28 cellular contexts compared by ENCODE assay signal in the genomic region with DNA sequence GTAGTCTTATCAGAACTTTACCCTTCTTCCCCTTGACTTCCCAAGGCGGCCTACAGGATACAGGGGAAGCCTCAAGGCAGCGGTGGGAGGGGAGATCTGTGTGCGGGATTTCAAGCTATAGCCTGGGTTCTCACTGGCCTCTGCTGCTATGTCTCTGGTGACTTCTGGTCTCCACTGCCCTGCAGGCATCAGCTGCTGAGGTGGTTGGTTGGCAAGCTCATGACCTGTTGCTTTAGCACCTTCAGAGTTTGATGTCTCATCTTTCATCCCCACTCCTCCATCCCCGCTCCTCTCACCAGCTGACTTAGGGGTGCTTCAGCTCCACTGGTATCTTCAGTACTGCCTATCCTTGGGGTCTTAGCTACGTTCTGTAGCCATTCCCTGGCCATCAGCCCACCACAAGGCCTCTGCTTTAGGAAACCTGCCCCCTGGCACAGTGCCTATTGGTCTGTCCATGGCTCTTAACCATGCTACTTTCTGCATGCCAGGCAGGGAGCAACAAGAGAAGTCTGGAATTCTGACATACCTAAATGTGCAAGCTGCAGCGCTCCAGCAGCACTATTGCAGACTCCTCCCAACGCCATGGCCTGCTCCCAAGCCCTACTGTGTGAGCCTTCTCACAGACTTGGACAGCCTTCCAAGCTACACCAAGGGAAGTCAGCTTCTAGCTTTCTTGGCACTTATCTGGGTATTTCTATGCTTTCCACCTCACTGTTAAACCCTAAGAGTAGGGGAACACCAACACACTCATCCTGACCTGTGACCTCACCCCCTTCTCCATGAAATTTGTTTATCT. TPM values are rescaled to one million over a fixed set of nuclear protein-coding genes. Genes with fewer than 3 reads are reported as not detected.
A peak's percentile ranks its signal among the peaks of the same experiment; 100 is the strongest.
DNase-seq lines count a peak whose midpoint lies in the region; ATAC-seq, FAIRE-seq and TF ChIP-seq lines count a peak whose summit lies in the region.
"Had no signal": no experiment of that assay in that cellular context is flagged by ENCODE, and none has a peak within 500 bp of the region (broad histone marks: within the 10 kb centered on the region; RNA-seq: fewer than 3 reads in every experiment).

No MANE protein-coding gene starts in this region.

- H3K4me3 ChIP-seq in breast epithelium (no peak overlapping the region), K562 (no peak overlapping the region), trophoblast cell (ENCODE audit: low read depth, low read length) (no peak overlapping the region)
- no peak overlapping the region for H3K4me3 ChIP-seq in naive thymus-derived CD4-positive, alpha-beta T cell (ENCODE audit: low read length)
- H3K4me3 ChIP-seq: A549, HAP-1, psoas muscle, tibial artery had no signal

- H3K27ac ChIP-seq in breast epithelium (no peak overlapping the region), K562 (ENCODE audit: extremely low read depth, low read depth, low read length) (no peak overlapping the region), trophoblast cell (ENCODE audit: low read depth, low read length) (no peak overlapping the region)
- H3K27ac ChIP-seq in naive thymus-derived CD4-positive, alpha-beta T cell (ENCODE audit: low read depth, low read length), result no peak overlapping the region
- H3K27ac ChIP-seq: A549, psoas muscle, tibial artery, VCaP had no signal

- in situ Hi-C loops in K562 (cut with MboI), result no loop called here

- no peak overlapping the region for H4K12ac ChIP-seq in trophoblast cell (ENCODE audit: low read depth, low read length)

- no peak for ATAC-seq in K562
- ATAC-seq in naive thymus-derived CD4-positive, alpha-beta T cell, result no peak
- ATAC-seq: A549; effector memory CD8-positive, alpha-beta T cell; left colon; psoas muscle had no signal

- H3K4me2 ChIP-seq in K562 (ENCODE audit: insufficient read depth, low read length) (no peak overlapping the region), trophoblast cell (ENCODE audit: low read length) (no peak overlapping the region)
- H3K4me2 ChIP-seq: A549 had no signal

- H3K36me3 ChIP-seq in breast epithelium, result no peaks in the 10 kb centered on the region
- no peaks in the 10 kb centered on the region for H3K36me3 ChIP-seq in K562 (ENCODE audit: control insufficient read depth, insufficient read depth, low read length)
- no peaks in the 10 kb centered on the region for H3K36me3 ChIP-seq in trophoblast cell (ENCODE audit: control insufficient read depth in 1 of 2, insufficient read depth in 2 of 2, low read length in 2 of 2)
- no peaks in the 10 kb centered on the region for H3K36me3 ChIP-seq in naive thymus-derived CD4-positive, alpha-beta T cell (ENCODE audit: control insufficient read depth in 2 of 3, insufficient read depth in 3 of 3, low read length in 3 of 3)
- H3K36me3 ChIP-seq: tibial artery had no signal

- H3K14ac ChIP-seq in trophoblast cell (ENCODE audit: low read length), result no peak overlapping the region

- intact Hi-C loops in MCF 10A (cut with micrococcal nuclease), result loop anchor here (5.0 kb wide), 1 partner anchor 193 kb away; no protein-coding TSS in a partner anchor
- intact Hi-C loops in breast epithelium (cut with DNase I; ENCODE audit: low total_unique reads), result no loop called here
- intact Hi-C loops in K562 (cut with micrococcal nuclease), result no loop called here
- intact Hi-C loops in naive thymus-derived CD4-positive, alpha-beta T cell (cut with micrococcal nuclease), result loop anchor here (5.0 kb wide), 4 partner anchors 178 to 898 kb away; a partner anchor contains a TSS

- no peak overlapping the region for H3K4me3 Mint-ChIP-seq in MCF 10A (ENCODE audit: unreplicated experiment)
- H3K4me3 Mint-ChIP-seq in naive thymus-derived CD4-positive, alpha-beta T cell, result peak overlapping the region in 5 of 10 donors; percentile 12 to 42 (median 29)
- H3K4me3 Mint-ChIP-seq: activated CD4-positive, alpha-beta T cell treated with anti-CD3 and anti-CD28 coated beads, Interleukin-2, amount 10 ng/mL, durations not matched to agents 7 days and 5 days; activated naive CD8-positive, alpha-beta T cell treated with anti-CD3 and anti-CD28 coated beads, Interleukin-2, amount 10 ng/mL, durations not matched to agents 7 days and 5 days had no signal

- no peak overlapping the region for H2BK5ac ChIP-seq in trophoblast cell (ENCODE audit: low read depth, low read length, poor library complexity)

- no TSS peak for BruUV-seq in MCF 10A (replicated peaks; lab: Mats Ljungman, UMichigan)
- no TSS peak for BruUV-seq in K562 (replicated peaks; lab: Mats Ljungman, UMichigan)

- H3K79me2 ChIP-seq in K562 (ENCODE audit: control insufficient read depth, insufficient read depth, low read length) (peaks cover 33% of the 10 kb centered on the region), trophoblast cell (ENCODE audit: control insufficient read depth, insufficient read depth, low read length, poor library complexity) (peaks cover 11% of the 10 kb centered on the region)

- H2AK5ac ChIP-seq in trophoblast cell (ENCODE audit: low read length), result no peak overlapping the region

- H2BK12ac ChIP-seq in trophoblast cell (ENCODE audit: low read length), result no peak overlapping the region

- H3K9ac ChIP-seq in K562 (ENCODE audit: insufficient read depth in 1 of 2, low read depth in 2 of 2, low read length in 2 of 2) (no peak overlapping the region), trophoblast cell (ENCODE audit: low read length) (no peak overlapping the region)

- TF ChIP-seq POLR2A in breast epithelium (IDR thresholded peaks at IDR 0.05) (no peak), K562 (conservative IDR thresholded peaks at IDR 0.05) (no peak)

- peaks cover 5% of the 10 kb centered on the region for H3K36me3 Mint-ChIP-seq in MCF 10A (ENCODE audit: insufficient read depth, unreplicated experiment)
- H3K36me3 Mint-ChIP-seq in naive thymus-derived CD4-positive, alpha-beta T cell, result peaks cover 0 to 9% (median 0%) of the 10 kb centered on the region in 5 donors

- no peaks in the 10 kb centered on the region for H3K27me3 Mint-ChIP-seq in MCF 10A (ENCODE audit: insufficient read depth, unreplicated experiment)
- H3K27me3 Mint-ChIP-seq in naive thymus-derived CD4-positive, alpha-beta T cell, result no peaks in the 10 kb centered on the region
- H3K27me3 Mint-ChIP-seq: activated CD4-positive, alpha-beta T cell treated with anti-CD3 and anti-CD28 coated beads, Interleukin-2, amount 10 ng/mL, durations not matched to agents 7 days and 5 days; activated naive CD8-positive, alpha-beta T cell treated with anti-CD3 and anti-CD28 coated beads, Interleukin-2, amount 10 ng/mL, durations not matched to agents 7 days and 5 days; CD4-positive, alpha-beta memory T cell; effector memory CD8-positive, alpha-beta T cell had no signal

- H3K9me3 Mint-ChIP-seq in MCF 10A (ENCODE audit: unreplicated experiment), result no peaks in the 10 kb centered on the region
- H3K9me3 Mint-ChIP-seq in naive thymus-derived CD4-positive, alpha-beta T cell, result no peaks in the 10 kb centered on the region
- H3K9me3 Mint-ChIP-seq: activated CD4-positive, alpha-beta T cell treated with anti-CD3 and anti-CD28 coated beads, Interleukin-2, amount 10 ng/mL, durations not matched to agents 7 days and 5 days; activated naive CD8-positive, alpha-beta T cell treated with anti-CD3 and anti-CD28 coated beads, Interleukin-2, amount 10 ng/mL, durations not matched to agents 7 days and 5 days; CD4-positive, alpha-beta memory T cell; effector memory CD8-positive, alpha-beta T cell had no signal

- no peak overlapping the region for H3K23ac ChIP-seq in trophoblast cell (ENCODE audit: low read length)

- H4K91ac ChIP-seq in trophoblast cell (ENCODE audit: low read depth, low read length), result no peak overlapping the region

- no peak overlapping the region for H4K8ac ChIP-seq in trophoblast cell (ENCODE audit: low read depth, low read length)

- TF ChIP-seq RAD21 in Ishikawa (IDR thresholded peaks at IDR 0.05; ENCODE audit: low read depth), result no peak
- no peak for TF ChIP-seq RAD21 in K562 (CRISPR knock-in tag; conservative IDR thresholded peaks at IDR 0.05 in 1 of 2, IDR thresholded peaks at IDR 0.05 in 1 of 2)

- H3K9me3 ChIP-seq in breast epithelium (no peaks in the 10 kb centered on the region), K562 (replicated peaks; ENCODE audit: control insufficient read depth, insufficient read depth, low read depth, low read length) (no peaks in the 10 kb centered on the region), trophoblast cell (ENCODE audit: insufficient read depth, low read depth, low read length) (no peaks in the 10 kb centered on the region)
- no peaks in the 10 kb centered on the region for H3K9me3 ChIP-seq in naive thymus-derived CD4-positive, alpha-beta T cell (ENCODE audit: control insufficient read depth in 2 of 3, low read length in 3 of 3)
- H3K9me3 ChIP-seq: A549, HAP-1, psoas muscle, tibial artery had no signal

- H3K4me1 Mint-ChIP-seq in MCF 10A (ENCODE audit: insufficient read depth, unreplicated experiment), result peaks cover 21% of the 10 kb centered on the region
- H3K4me1 Mint-ChIP-seq in naive thymus-derived CD4-positive, alpha-beta T cell, result peaks cover 24 to 34% (median 31%) of the 10 kb centered on the region in 7 donors

- TF ChIP-seq EP300 in Ishikawa (IDR thresholded peaks at IDR 0.05; ENCODE audit: borderline replicate concordance) (no peak), K562 (IDR thresholded peaks at IDR 0.05; ENCODE audit: low read length) (no peak)

- no peak overlapping the region for H3K27ac Mint-ChIP-seq in MCF 10A (ENCODE audit: low read depth, unreplicated experiment)
- H3K27ac Mint-ChIP-seq in naive thymus-derived CD4-positive, alpha-beta T cell, result peak overlapping the region in 3 of 9 donors; percentile 7 to 62 (median 17)
- H3K27ac Mint-ChIP-seq: activated naive CD8-positive, alpha-beta T cell treated with anti-CD3 and anti-CD28 coated beads, Interleukin-2, amount 10 ng/mL, durations not matched to agents 7 days and 5 days had no signal

- no peak overlapping the region for H2BK120ac ChIP-seq in trophoblast cell (ENCODE audit: insufficient read depth, low read length, poor library complexity)

- TF ChIP-seq CTCF in MCF 10A (IDR thresholded peaks at IDR 0.05; ENCODE audit: unreplicated experiment), result no peak
- TF ChIP-seq CTCF in breast epithelium (IDR thresholded peaks at IDR 0.05), result no peak
- no peak for TF ChIP-seq CTCF in K562 (IDR thresholded peaks at IDR 0.05 in 2 of 3, conservative IDR thresholded peaks at IDR 0.05 in 1 of 3; ENCODE audit: insufficient read depth in 2 of 3, low read depth in 1 of 3, low read length in 3 of 3)

- CTCF ChIA-PET in MCF 10A (lab: Yijun Ruan, JAX) (no interaction called here), K562 (lab: Yijun Ruan, JAX; ENCODE audit: low intra/inter-chr PET ratio) (no interaction called here)
- CTCF ChIA-PET in naive thymus-derived CD4-positive, alpha-beta T cell (lab: Charles Lee), result interaction anchor here (0.7 to 1.3 kb wide), 2 partner anchors 8 to 724 kb away, joined by 3 to 5 read pairs; no protein-coding TSS in a partner anchor

- peaks cover 5% of the 10 kb centered on the region for H4K20me1 ChIP-seq in K562 (replicated peaks; ENCODE audit: control insufficient read depth, insufficient read depth, low read length)

- H3K4ac ChIP-seq in trophoblast cell (ENCODE audit: low read depth, low read length), result no peak overlapping the region

- no peaks in the 10 kb centered on the region for H3K27me3 ChIP-seq in breast epithelium
- H3K27me3 ChIP-seq in K562 (ENCODE audit: control insufficient read depth in 2 of 2, insufficient read depth in 2 of 2, low read length in 2 of 2), result no peaks in the 10 kb centered on the region
- H3K27me3 ChIP-seq in trophoblast cell (ENCODE audit: insufficient read depth, low read length), result no peaks in the 10 kb centered on the region
- no peaks in the 10 kb centered on the region for H3K27me3 ChIP-seq in naive thymus-derived CD4-positive, alpha-beta T cell (ENCODE audit: control insufficient read depth in 2 of 2, insufficient read depth in 2 of 2, low read length in 2 of 2)
- H3K27me3 ChIP-seq: tibial artery had no signal

- H3K9me1 ChIP-seq in K562 (ENCODE audit: control insufficient read depth, insufficient read depth, low read length), result no peaks in the 10 kb centered on the region

- FAIRE-seq in K562 (lab: Jason Lieb, UNC) (no peak), RCC 7860 (lab: Jason Lieb, UNC) (no peak)
- FAIRE-seq: A549, astrocyte had no signal

- H3K4me1 ChIP-seq in breast epithelium (no peaks in the 10 kb centered on the region), K562 (replicated peaks in 1 of 2; ENCODE audit: control insufficient read depth in 2 of 2, insufficient read depth in 2 of 2, low read length in 2 of 2) (peaks cover 5 to 17% of the 10 kb centered on the region in 2 experiments; a peak in 3 of 5 replicates), trophoblast cell (ENCODE audit: control insufficient read depth in 1 of 2, insufficient read depth in 2 of 2, low read length in 2 of 2) (peaks cover 7% of the 10 kb centered on the region in 2 experiments)
- peaks cover 9 to 18% of the 10 kb centered on the region in 2 donors for H3K4me1 ChIP-seq in naive thymus-derived CD4-positive, alpha-beta T cell (ENCODE audit: control insufficient read depth in 2 of 2, insufficient read depth in 2 of 2, low read length in 2 of 2)

- H3K18ac ChIP-seq in trophoblast cell (ENCODE audit: low read length), result no peak overlapping the region

- POLR2A ChIA-PET in MCF 10A (lab: Yijun Ruan, JAX), result interaction anchor here (0.6 to 8.0 kb wide), 5 partner anchors 8 to 758 kb away, joined by 3 to 98 read pairs (median 3); a partner anchor contains a TSS
- POLR2A ChIA-PET in K562 (lab: Yijun Ruan, JAX), result interaction anchor here (0.6 to 0.8 kb wide), 3 partner anchors 12 to 115 kb away, joined by 3 to 5 read pairs (median 3); no protein-coding TSS in a partner anchor
- POLR2A ChIA-PET in naive thymus-derived CD4-positive, alpha-beta T cell (lab: Charles Lee), result interaction anchor here (1.1 to 3.9 kb wide), 4 partner anchors 8 to 71 kb away, joined by 4 to 41 read pairs (median 4); a partner anchor contains a TSS

- peaks cover 10% of the 10 kb centered on the region for H3K79me1 ChIP-seq in trophoblast cell (ENCODE audit: low read length)

- H2AFZ ChIP-seq in K562 (ENCODE audit: low read depth, low read length) (peak overlapping the region; percentile 54; the same call in 1 of the 2 replicates), trophoblast cell (ENCODE audit: insufficient read depth, low read length, poor library complexity) (no peak overlapping the region)

- WGBS in K562 (ENCODE audit: insufficient coverage, low coverage, missing lambda C conversion rate), result 71% methylated on average over 7 of the region's 7 CpGs
- WGBS in trophoblast cell (ENCODE audit: extremely low coverage, insufficient coverage, insufficient read length), result no CpG with 5 or more reads among the region's 7 CpGs

- DNase-seq in MCF 10A (ENCODE audit: unreplicated experiment) (peak; percentile 8), breast epithelium (ENCODE audit: low spot score in 2 of 2) (no peak), K562 (ENCODE audit: extremely low read depth in 1 of 4, low spot score in 3 of 4) (peak in 1 of 4 experiments; percentile 8), trophoblast cell (peak; percentile 17 to 37), RCC 7860 (ENCODE audit: low spot score) (no peak), middle frontal gyrus (ENCODE audit: extremely low spot score, low spot score) (no peak)
- no peak for DNase-seq in naive thymus-derived CD4-positive, alpha-beta T cell
- DNase-seq: activated CD4-positive, alpha-beta T cell treated with anti-CD3 and anti-CD28 coated beads, Interleukin-2, amount 10 ng/mL, durations not matched to agents 7 days and 5 days; activated gamma-delta T cell treated with Interleukin-2 at 50 U/mL for 16 hours; activated naive CD8-positive, alpha-beta T cell treated with anti-CD3 and anti-CD28 coated beads, Interleukin-2, amount 10 ng/mL, durations not matched to agents 7 days and 5 days; CD4-positive, alpha-beta memory T cell; effector memory CD8-positive, alpha-beta T cell; EL; hippocampal formation; left colon; mammary epithelial cell; NCI-H1092; NCI-H187 treated with DMSO at 0.1 percent for 48 hours; NCI-H526; psoas muscle; SHP77 treated with DMSO at 0.1 percent for 48 hours; stimulated activated CD4-positive, alpha-beta T cell treated with anti-CD3 and anti-CD28 coated beads, Interleukin-4, amount 100 ng/mL, for 1 hour; tibial artery had no signal

RNA-seq across cellular contexts. Expression of a gene that starts 1.8 kb away (rescaled TPM):
- total RNA-seq in MCF 10A (2022) (24.7 and 29.4 TPM in 2 replicates), breast epithelium (10 to 100 TPM; 11.5 to 32.8 (median 26.6) TPM), K562 (2014; rRNA removed) (18.4 and 18.8 TPM in 2 replicates), K562 (2014; rRNA removed; fragmentation: Illumina TruSeq; extraction: Trizol) (21.3 and 22.0 TPM in 2 replicates), K562 (2015; rRNA removed; fragmentation: Illumina TruSeq; extraction: Trizol) (20.3 and 22.6 TPM in 2 replicates), K562 (2021) (18.6 and 19.0 TPM in 2 replicates)
- total RNA-seq in K562 (2011; cell fraction: chromatin; rRNA removed; ENCODE audit: low replicate concordance), result 101 and 141 TPM in 2 replicates
- total RNA-seq in K562 (2011; cell fraction: nucleolus; rRNA removed), result 48.4 and 57.5 TPM in 2 replicates
- 86.7 and 121 TPM in 2 replicates for total RNA-seq in K562 (2011; cell fraction: nucleoplasm; rRNA removed)
- polyA plus RNA-seq in K562 (2011; rRNA removed) (35.2 and 36.6 TPM in 2 replicates), K562 (2014; fragmentation: Illumina TruSeq; extraction: Trizol) (25.8 and 27.1 TPM in 2 replicates), K562 (2014; fragmentation: Nextera tagmentation; extraction: Ambion mirVana) (1 to 10 TPM; 1.8 to 2.1 TPM), K562 (2014; rRNA removed) (14.7 and 16.7 TPM in 2 replicates)
- polyA plus RNA-seq in K562 (2011; cell fraction: cytosol; rRNA removed), result 28.8 TPM in 2 replicates
- 47.1 and 52.7 TPM in 2 replicates for polyA plus RNA-seq in K562 (2011; cell fraction: nucleus; rRNA removed)
- 14.2 and 17.2 TPM in 2 replicates for polyA plus RNA-seq in K562 (2012)
- polyA minus RNA-seq in K562 (2011; rRNA and poly(A)+ RNA removed), result 41.0 and 45.9 TPM in 2 replicates
- polyA minus RNA-seq in K562 (2011; cell fraction: cytosol; rRNA and poly(A)+ RNA removed), result 22.4 and 27.1 TPM in 2 replicates
- 26.7 and 44.9 TPM in 2 replicates for polyA minus RNA-seq in K562 (2011; cell fraction: nucleus; rRNA and poly(A)+ RNA removed)
- 16.8 and 18.4 TPM in 2 replicates for polyA plus RNA-seq in trophoblast cell (2013)
- 10 to 100 TPM; 20.6 to 61.4 (median 21.9) TPM for total RNA-seq in naive thymus-derived CD4-positive, alpha-beta T cell
- polyA plus RNA-seq in naive thymus-derived CD4-positive, alpha-beta T cell, result 1 to 10 TPM; 5.5 to 7.7 TPM

Comparison
In these comparisons a context has a peak if more than half of its experiments do, and no peak if none do; other contexts are left out.
1. DNase-seq: peak in MCF 10A (single experiment) and trophoblast cell (2 of 2); none in breast epithelium (0 of 2), RCC 7860 (single experiment), middle frontal gyrus (single experiment) and naive thymus-derived CD4-positive, alpha-beta T cell (0 of 9).
2. intact Hi-C loops: an anchor here in MCF 10A (5.0 kb wide) and naive thymus-derived CD4-positive, alpha-beta T cell (5.0 kb wide); none called in breast epithelium and K562.